ENCODE assay signal across 21 cellular contexts in the genomic region with DNA sequence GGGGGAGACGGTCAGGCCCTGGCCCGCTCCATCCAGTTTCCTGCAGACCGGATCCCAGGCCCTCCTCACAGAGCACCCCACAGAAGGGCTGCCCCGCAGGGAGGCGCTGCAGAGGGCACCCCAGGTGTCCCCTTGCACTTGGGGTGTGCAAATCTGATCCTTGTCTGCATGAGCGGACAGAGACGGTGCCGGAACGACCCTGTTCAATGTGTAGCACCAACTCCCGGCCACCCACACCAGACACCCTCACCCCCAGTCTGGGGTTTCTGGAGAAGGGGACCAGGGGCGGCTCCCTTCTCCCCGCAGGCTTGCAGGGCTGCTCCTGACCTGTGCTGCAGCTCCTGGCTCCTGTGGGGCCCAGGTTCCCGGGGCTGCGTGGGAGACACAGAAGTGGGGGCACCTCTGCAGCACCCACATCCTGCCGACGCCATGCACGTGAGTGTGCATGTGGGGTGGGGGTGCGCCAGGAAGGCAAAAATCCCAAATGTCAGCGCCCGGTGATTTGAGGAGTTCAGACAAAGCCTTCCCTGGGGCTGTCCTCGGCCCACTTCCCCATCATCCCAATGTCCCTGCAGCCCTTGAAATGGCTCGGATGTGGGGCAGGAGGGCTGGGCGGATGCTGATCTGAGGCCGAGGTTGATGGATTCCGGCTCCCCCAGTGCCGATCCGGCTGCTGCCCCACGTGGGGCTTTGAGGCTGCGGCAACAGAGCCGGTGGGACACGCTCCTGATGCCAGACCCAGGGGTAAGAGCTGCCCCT.
DNase-seq lines count a peak whose midpoint lies in the region; ATAC-seq and TF ChIP-seq lines count a peak whose summit lies in the region.
"Had no signal": no experiment of that assay in that cellular context is flagged by ENCODE, and none has a peak within 500 bp of the region (broad histone marks: within the 10 kb centered on the region; RNA-seq: fewer than 3 reads in every experiment).

No MANE protein-coding gene starts in this region.

- DNase-seq in activated effector memory CD4-positive, alpha-beta T cell treated with anti-CD3 and anti-CD28 coated beads, Interleukin-2, amount 50 U/mL, for 16 hours = peak; percentile 59
- DNase-seq in activated effector memory CD4-positive, alpha-beta T cell treated with Interleukin-2 at 50 U/mL for 16 hours = no peak
- peak; percentile 14 for DNase-seq in activated CD8-positive, alpha-beta memory T cell treated with anti-CD3 and anti-CD28 coated beads, Interleukin-2, amount 50 U/mL, for 4 hours
- peak; percentile 41 for DNase-seq in islet precursor cell
- peak; percentile 35 to 74 for DNase-seq in suprapubic skin (ENCODE audit: low spot score in 2 of 2)
- DNase-seq in NCI-H1092 treated with DMSO at 0.1 percent for 48 hours (lab: John Stamatoyannopoulos, UW) = no peak
- no peak for DNase-seq in HFFc6
- DNase-seq: ACHN, anterior cingulate cortex, DMS79, GOT3, naive B cell, NCI-H1048, NCI-H2081 treated with DMSO at 0.1 percent for 48 hours, NCI-H524, T-helper 2 cell had no signal

- no peak for TF ChIP-seq POLR2A in suprapubic skin (IDR thresholded peaks at IDR 0.05)

- no peak for ATAC-seq in HG03439 (IDR thresholded peaks at IDR 0.05; ENCODE audit: unreplicated experiment)

- H3K27ac ChIP-seq in suprapubic skin = no peak overlapping the region
- H3K27ac ChIP-seq: KMS-11 had no signal

- H3K4me1 Mint-ChIP-seq in HFFc6 (ENCODE audit: low read depth) = no peaks in the 10 kb centered on the region
- H3K4me1 Mint-ChIP-seq: naive B cell had no signal

- peaks cover 84% of the 10 kb centered on the region for H3K27me3 ChIP-seq in suprapubic skin

- no peak overlapping the region for H3K4me3 Mint-ChIP-seq in HFFc6
- H3K4me3 Mint-ChIP-seq: activated T-helper 1 cell treated with anti-CD3 and anti-CD28 coated beads, Interleukin-12 subunit alpha, Interleukin-12 subunit beta, Interleukin-2, Interleukin-4 antibody, amounts not matched to agents 30 ng/mL and 10 ng/mL and 1 ng/mL, durations not matched to agents 14 hours and 24 hours and 36 hours; CD4-positive, alpha-beta T cell; naive B cell; stimulated activated naive CD8-positive, alpha-beta T cell treated with anti-CD3 and anti-CD28 coated beads, Interleukin-15, Interleukin-2, amounts not matched to agents 100 ng/mL and 50 ng/mL, for 24 hours had no signal

- peaks cover 41% of the 10 kb centered on the region for H3K27me3 Mint-ChIP-seq in HFFc6 (ENCODE audit: insufficient read depth)

- H3K4me1 ChIP-seq in suprapubic skin = no peaks in the 10 kb centered on the region

- H3K4me3 ChIP-seq in suprapubic skin = no peak overlapping the region

- no peaks in the 10 kb centered on the region for H3K9me3 Mint-ChIP-seq in HFFc6
- H3K9me3 Mint-ChIP-seq: activated T-helper 1 cell treated with anti-CD3 and anti-CD28 coated beads, Interleukin-12 subunit alpha, Interleukin-12 subunit beta, Interleukin-2, Interleukin-4 antibody, amounts not matched to agents 30 ng/mL and 10 ng/mL and 1 ng/mL, durations not matched to agents 14 hours and 24 hours and 36 hours; CD4-positive, alpha-beta T cell; stimulated activated naive CD8-positive, alpha-beta T cell treated with anti-CD3 and anti-CD28 coated beads, Interleukin-15, Interleukin-2, amounts not matched to agents 100 ng/mL and 50 ng/mL, for 24 hours had no signal

- 65% methylated on average over 4 of the region's 31 CpGs for whole genome bisulfite sequencing in suprapubic skin

- TF ChIP-seq EP300 in suprapubic skin (IDR thresholded peaks at IDR 0.05) = no peak

- no peaks in the 10 kb centered on the region for H3K9me3 ChIP-seq in suprapubic skin

- no peaks in the 10 kb centered on the region for H3K36me3 ChIP-seq in suprapubic skin

- TF ChIP-seq CTCF in suprapubic skin (IDR thresholded peaks at IDR 0.05) (no peak), HFFc6 (IDR thresholded peaks at IDR 0.05) (no peak)

- no peaks in the 10 kb centered on the region for H3K36me3 Mint-ChIP-seq in HFFc6 (ENCODE audit: low read depth)
- H3K36me3 Mint-ChIP-seq: naive B cell had no signal

- no peak overlapping the region for H3K27ac Mint-ChIP-seq in HFFc6
- H3K27ac Mint-ChIP-seq: activated T-helper 1 cell treated with anti-CD3 and anti-CD28 coated beads, Interleukin-12 subunit alpha, Interleukin-12 subunit beta, Interleukin-2, Interleukin-4 antibody, amounts not matched to agents 30 ng/mL and 10 ng/mL and 1 ng/mL, durations not matched to agents 14 hours and 24 hours and 36 hours; CD4-positive, alpha-beta T cell; naive B cell; stimulated activated naive CD8-positive, alpha-beta T cell treated with anti-CD3 and anti-CD28 coated beads, Interleukin-15, Interleukin-2, amounts not matched to agents 100 ng/mL and 50 ng/mL, for 24 hours had no signal

Comparison
In these comparisons a context has a peak if more than half of its experiments do, and no peak if none do; other contexts are left out.
1. DNase-seq: peak in activated effector memory CD4-positive, alpha-beta T cell treated with anti-CD3 and anti-CD28 coated beads, Interleukin-2, amount 50 U/mL, for 16 hours (single experiment), activated CD8-positive, alpha-beta memory T cell treated with anti-CD3 and anti-CD28 coated beads, Interleukin-2, amount 50 U/mL, for 4 hours (single experiment), islet precursor cell (single experiment) and suprapubic skin (2 of 2); none in activated effector memory CD4-positive, alpha-beta T cell treated with Interleukin-2 at 50 U/mL for 16 hours (single experiment), NCI-H1092 treated with DMSO at 0.1 percent for 48 hours (single experiment) and HFFc6 (single experiment).